In the genomic region with DNA sequence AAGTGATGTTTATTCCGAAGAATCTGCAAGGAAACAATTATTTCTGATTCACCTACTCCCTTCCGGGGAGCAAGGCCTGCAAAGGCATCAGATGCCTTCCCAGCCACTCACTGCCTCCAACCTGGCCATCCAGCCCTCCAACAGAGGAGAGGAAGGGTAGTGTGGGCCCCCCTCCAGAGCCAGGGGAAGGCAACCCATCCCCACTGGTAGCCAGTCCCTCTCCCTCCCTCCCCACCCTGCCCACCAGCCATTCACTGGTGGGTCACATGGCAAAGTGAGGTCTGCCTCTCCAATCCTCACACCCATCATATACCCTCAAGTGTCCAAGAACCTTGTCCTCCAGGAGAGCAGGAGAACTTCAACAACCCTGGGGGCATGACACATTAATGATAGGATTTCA, we compare ENCODE assay signal across 25 cellular contexts. TPM values are rescaled to one million over a fixed set of nuclear protein-coding genes. Genes with fewer than 3 reads are reported as not detected.
DNase-seq lines count a peak whose midpoint lies in the region; ATAC-seq and TF ChIP-seq lines count a peak whose summit lies in the region.
"Had no signal": no experiment of that assay in that cellular context is flagged by ENCODE, and none has a peak within 500 bp of the region (broad histone marks: within the 10 kb centered on the region; RNA-seq: fewer than 3 reads in every experiment).

No MANE protein-coding gene starts in this region.

- peaks cover 30% of the 10 kb centered on the region for H3K4me1 Mint-ChIP-seq in activated T-cell treated with anti-CD3 and anti-CD28 coated beads, Interleukin-2, amount 50 U/mL, for 24 hours (ENCODE audit: low read depth)
- peaks cover 43% of the 10 kb centered on the region for H3K4me1 Mint-ChIP-seq in WTC11

- H3K36me3 Mint-ChIP-seq in activated T-cell treated with anti-CD3 and anti-CD28 coated beads, Interleukin-2, amount 50 U/mL, for 24 hours (ENCODE audit: low read depth): no peaks in the 10 kb centered on the region
- H3K36me3 Mint-ChIP-seq in WTC11: no peaks in the 10 kb centered on the region

- peak; percentile 24 for DNase-seq in activated T-cell treated with anti-CD3 and anti-CD28 coated beads, Interleukin-2, amount 50 U/mL, for 24 hours
- DNase-seq in activated T-cell treated with anti-CD3 and anti-CD28 coated beads, Interleukin-2, amount 50 U/mL, for 1 hour: no peak
- DNase-seq in WTC11 (ENCODE audit: low spot score) (no peak), islet precursor cell (peak; percentile 53), sigmoid colon (peak; percentile 40), Ammon's horn (ENCODE audit: low spot score) (no peak), NCI-H446 treated with DMSO at 0.1 percent for 48 hours (lab: John Stamatoyannopoulos, UW) (no peak)
- no peak for DNase-seq in activated CD4-positive, alpha-beta T cell treated with anti-CD3 and anti-CD28 coated beads for 48 hours
- DNase-seq: activated CD4-positive, alpha-beta T cell treated with anti-CD3 and anti-CD28 coated beads, Interleukin-2, amount 10 ng/mL, durations not matched to agents 24 days and 14 days; central memory CD4-positive, alpha-beta T cell; effector memory CD8-positive, alpha-beta T cell; lower lobe of right lung; NCI-H1092 treated with DMSO at 0.1 percent for 48 hours; NCI-H2107; NCI-H774; PC-9; psoas muscle; T1000; thyroid gland had no signal

- no peaks in the 10 kb centered on the region for H3K36me3 ChIP-seq in sigmoid colon
- H3K36me3 ChIP-seq: adrenal gland, lower lobe of right lung, thyroid gland had no signal

- intact Hi-C loops in sigmoid colon (cut with DNase I): no loop called here

- H3K9me3 Mint-ChIP-seq in activated T-cell treated with anti-CD3 and anti-CD28 coated beads, Interleukin-2, amount 50 U/mL, for 24 hours: no peaks in the 10 kb centered on the region
- H3K9me3 Mint-ChIP-seq in WTC11: no peaks in the 10 kb centered on the region
- H3K9me3 Mint-ChIP-seq: activated CD4-positive, alpha-beta T cell treated with anti-CD3 and anti-CD28 coated beads, Interleukin-2, amount 10 ng/mL, durations not matched to agents 24 days and 14 days; effector memory CD8-positive, alpha-beta T cell had no signal

- TF ChIP-seq CTCF in WTC11 (IDR thresholded peaks at IDR 0.05) (no peak), sigmoid colon (IDR thresholded peaks at IDR 0.05) (no peak)

- no peak for ATAC-seq in WTC11
- ATAC-seq: A549; effector memory CD8-positive, alpha-beta T cell; K562; lower lobe of right lung; psoas muscle had no signal

- peaks cover 31% of the 10 kb centered on the region for H3K27me3 Mint-ChIP-seq in activated T-cell treated with anti-CD3 and anti-CD28 coated beads, Interleukin-2, amount 50 U/mL, for 24 hours
- peaks cover 68% of the 10 kb centered on the region for H3K27me3 Mint-ChIP-seq in WTC11 (ENCODE audit: low read depth)

- peaks cover 0 to 22% (median 19%) of the 10 kb centered on the region in 4 donors for H3K4me1 ChIP-seq in sigmoid colon

- H3K4me3 ChIP-seq in sigmoid colon: no peak overlapping the region
- H3K4me3 ChIP-seq: A549, adrenal gland, K562, lower lobe of right lung, PC-9, psoas muscle, thyroid gland had no signal

- WGBS in sigmoid colon, 2 donors: 59 to 60% methylated on average over 2 of the region's 2 CpGs

- no peak for TF ChIP-seq EP300 in sigmoid colon (IDR thresholded peaks at IDR 0.05)

- no peak overlapping the region for H3K27ac Mint-ChIP-seq in activated T-cell treated with anti-CD3 and anti-CD28 coated beads, Interleukin-2, amount 50 U/mL, for 24 hours
- H3K27ac Mint-ChIP-seq in WTC11: no peak overlapping the region
- H3K27ac Mint-ChIP-seq: activated CD4-positive, alpha-beta T cell treated with anti-CD3 and anti-CD28 coated beads, Interleukin-2, amount 10 ng/mL, durations not matched to agents 24 days and 14 days; effector memory CD8-positive, alpha-beta T cell had no signal

- CTCF ChIA-PET in WTC11 (lab: Charles Lee): interaction anchor here (2.7 to 4.2 kb wide), 4 partner anchors 36 to 271 kb away, joined by 13 to 42 read pairs (median 29); no protein-coding TSS in a partner anchor

- no peaks in the 10 kb centered on the region for H3K9me3 ChIP-seq in sigmoid colon
- H3K9me3 ChIP-seq: A549, adrenal gland, lower lobe of right lung, psoas muscle, thyroid gland had no signal

- peaks cover 8 to 41% (median 37%) of the 10 kb centered on the region in 3 donors for H3K27me3 ChIP-seq in sigmoid colon
- H3K27me3 ChIP-seq: thyroid gland had no signal

- H3K4me3 Mint-ChIP-seq in activated T-cell treated with anti-CD3 and anti-CD28 coated beads, Interleukin-2, amount 50 U/mL, for 24 hours: no peak overlapping the region
- H3K4me3 Mint-ChIP-seq in WTC11: peak overlapping the region; percentile 88

- POLR2A ChIA-PET in WTC11 (lab: Charles Lee): no interaction called here

- no peak for TF ChIP-seq POLR2A in sigmoid colon (IDR thresholded peaks at IDR 0.05)

- no peak overlapping the region for H3K27ac ChIP-seq in sigmoid colon
- H3K27ac ChIP-seq: A549, adrenal gland, C4-2B, lower lobe of right lung, PC-9, psoas muscle, thyroid gland had no signal

TF ChIP-seq in WTC11, 78 proteins besides CTCF, POLR2A, EP300 and RAD21:
- no peak for TF ChIP-seq ZNF232 (CRISPR knock-in tag; IDR thresholded peaks at IDR 0.05)
- TF ChIP-seq CREM (CRISPR knock-in tag; IDR thresholded peaks at IDR 0.05): no peak
- TF ChIP-seq TEAD4 (CRISPR knock-in tag; IDR thresholded peaks at IDR 0.05): no peak
- TF ChIP-seq SMAD4 (CRISPR knock-in tag; IDR thresholded peaks at IDR 0.05): no peak
- TF ChIP-seq, protein P1, sequence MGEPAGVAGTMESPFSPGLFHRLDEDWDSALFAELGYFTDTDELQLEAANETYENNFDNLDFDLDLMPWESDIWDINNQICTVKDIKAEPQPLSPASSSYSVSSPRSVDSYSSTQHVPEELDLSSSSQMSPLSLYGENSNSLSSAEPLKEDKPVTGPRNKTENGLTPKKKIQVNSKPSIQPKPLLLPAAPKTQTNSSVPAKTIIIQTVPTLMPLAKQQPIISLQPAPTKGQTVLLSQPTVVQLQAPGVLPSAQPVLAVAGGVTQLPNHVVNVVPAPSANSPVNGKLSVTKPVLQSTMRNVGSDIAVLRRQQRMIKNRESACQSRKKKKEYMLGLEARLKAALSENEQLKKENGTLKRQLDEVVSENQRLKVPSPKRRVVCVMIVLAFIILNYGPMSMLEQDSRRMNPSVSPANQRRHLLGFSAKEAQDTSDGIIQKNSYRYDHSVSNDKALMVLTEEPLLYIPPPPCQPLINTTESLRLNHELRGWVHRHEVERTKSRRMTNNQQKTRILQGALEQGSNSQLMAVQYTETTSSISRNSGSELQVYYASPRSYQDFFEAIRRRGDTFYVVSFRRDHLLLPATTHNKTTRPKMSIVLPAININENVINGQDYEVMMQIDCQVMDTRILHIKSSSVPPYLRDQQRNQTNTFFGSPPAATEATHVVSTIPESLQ (CRISPR knock-in tag; IDR thresholded peaks at IDR 0.05): no peak
- TF ChIP-seq, protein P2, sequence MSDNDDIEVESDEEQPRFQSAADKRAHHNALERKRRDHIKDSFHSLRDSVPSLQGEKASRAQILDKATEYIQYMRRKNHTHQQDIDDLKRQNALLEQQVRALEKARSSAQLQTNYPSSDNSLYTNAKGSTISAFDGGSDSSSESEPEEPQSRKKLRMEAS (CRISPR knock-in tag; IDR thresholded peaks at IDR 0.05): no peak
- TF ChIP-seq RELA (CRISPR knock-in tag; IDR thresholded peaks at IDR 0.05; ENCODE audit: borderline replicate concordance): no peak
- no peak for TF ChIP-seq ZNF671 (CRISPR knock-in tag; IDR thresholded peaks at IDR 0.05)
- no peak for TF ChIP-seq IRF2 (CRISPR knock-in tag; IDR thresholded peaks at IDR 0.05; ENCODE audit: borderline replicate concordance, low read depth)
- TF ChIP-seq KAT7 (CRISPR knock-in tag; IDR thresholded peaks at IDR 0.05; ENCODE audit: borderline replicate concordance): no peak
- TF ChIP-seq, protein P3, sequence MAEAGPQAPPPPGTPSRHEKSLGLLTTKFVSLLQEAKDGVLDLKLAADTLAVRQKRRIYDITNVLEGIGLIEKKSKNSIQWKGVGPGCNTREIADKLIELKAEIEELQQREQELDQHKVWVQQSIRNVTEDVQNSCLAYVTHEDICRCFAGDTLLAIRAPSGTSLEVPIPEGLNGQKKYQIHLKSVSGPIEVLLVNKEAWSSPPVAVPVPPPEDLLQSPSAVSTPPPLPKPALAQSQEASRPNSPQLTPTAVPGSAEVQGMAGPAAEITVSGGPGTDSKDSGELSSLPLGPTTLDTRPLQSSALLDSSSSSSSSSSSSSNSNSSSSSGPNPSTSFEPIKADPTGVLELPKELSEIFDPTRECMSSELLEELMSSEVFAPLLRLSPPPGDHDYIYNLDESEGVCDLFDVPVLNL (CRISPR knock-in tag; IDR thresholded peaks at IDR 0.05; ENCODE audit: borderline replicate concordance, low read depth): no peak
- TF ChIP-seq GTF2I (CRISPR knock-in tag; conservative IDR thresholded peaks at IDR 0.05): no peak

RNA-seq across cellular contexts. Expression of a gene that starts 2.4 kb away (rescaled TPM):
- total RNA-seq in WTC11 (2021): 7.1 to 9.4 TPM (median 7.2 TPM) in 3 replicates
- total RNA-seq in sigmoid colon: 1 to 10 TPM; 2.6 to 9.6 (median 5.8) TPM
- 10 to 100 TPM; 24.5 to 50.6 (median 43.8) TPM for polyA plus RNA-seq in sigmoid colon
- total RNA-seq: fibroblast of lung, myocyte had no signal

Comparison
In these comparisons a context has a peak if more than half of its experiments do, and no peak if none do; other contexts are left out.
1. DNase-seq: peak in activated T-cell treated with anti-CD3 and anti-CD28 coated beads, Interleukin-2, amount 50 U/mL, for 24 hours (single experiment), islet precursor cell (single experiment) and sigmoid colon (single experiment); none in activated T-cell treated with anti-CD3 and anti-CD28 coated beads, Interleukin-2, amount 50 U/mL, for 1 hour (single experiment), WTC11 (single experiment), Ammon's horn (single experiment), activated CD4-positive, alpha-beta T cell treated with anti-CD3 and anti-CD28 coated beads for 48 hours (single experiment) and NCI-H446 treated with DMSO at 0.1 percent for 48 hours (single experiment).